17 cellular contexts compared by ENCODE assay signal in genomic region chr9:101376117-101376866, GRCh38. TPM values are rescaled to one million over a fixed set of nuclear protein-coding genes. Genes with fewer than 3 reads are reported as not detected.
DNase-seq lines count a peak whose midpoint lies in the region; ATAC-seq and TF ChIP-seq lines count a peak whose summit lies in the region.
"Had no signal": no experiment of that assay in that cellular context is flagged by ENCODE, and none has a peak within 500 bp of the region (broad histone marks: within the 10 kb centered on the region; RNA-seq: fewer than 3 reads in every experiment).

No MANE protein-coding gene starts in this region.

- H3K79me2 ChIP-seq in PC-9 (ENCODE audit: low read depth) = no peaks in the 10 kb centered on the region

- H3K36me3 ChIP-seq in PC-9 (ENCODE audit: low read depth) = no peaks in the 10 kb centered on the region
- no peaks in the 10 kb centered on the region for H3K36me3 ChIP-seq in ovary

- H3K9me3 ChIP-seq in PC-9 (ENCODE audit: insufficient read depth, low read depth) = no peaks in the 10 kb centered on the region; the same call in 1 of the 2 replicates
- H3K9me3 ChIP-seq in ovary = no peaks in the 10 kb centered on the region
- H3K9me3 ChIP-seq: mucosa of descending colon had no signal

- POLR2A ChIA-PET in PC-9 (lab: Charles Lee; ENCODE audit: unreplicated experiment) = no interaction called here

- TF ChIP-seq EP300 in ovary (IDR thresholded peaks at IDR 0.05) = no peak

- TF ChIP-seq CTCF in PC-9 (conservative IDR thresholded peaks at IDR 0.05) = no peak
- no peak for TF ChIP-seq CTCF in epithelial cell of esophagus (IDR thresholded peaks at IDR 0.05; ENCODE audit: insufficient read depth, low read depth, low read length, missing control alignments)
- no peak for TF ChIP-seq CTCF in omental fat pad (IDR thresholded peaks at IDR 0.05)
- TF ChIP-seq CTCF in ovary (IDR thresholded peaks at IDR 0.05) = no peak

- DNase-seq in COLO829 (ENCODE audit: low spot score) (peak; percentile 77), PC-9 (no peak), epithelial cell of esophagus (ENCODE audit: low read depth) (peak; percentile 50), posterior cingulate gyrus (peak in 9 of 10 donors; percentile 16 to 95 (median 83)), NCI-H1930 (lab: John Stamatoyannopoulos, UW) (no peak), omental fat pad (ENCODE audit: low spot score) (no peak), ovary (no peak)
- DNase-seq: activated CD4-positive, alpha-beta T cell treated with anti-CD3 and anti-CD28 coated beads, Interleukin-2, amount 50 U/mL, for 48 hours; CD4-positive, alpha-beta T cell; GF-D8; mucosa of descending colon; retina; stimulated activated naive CD8-positive, alpha-beta T cell treated with anti-CD3 and anti-CD28 coated beads, Interleukin-15, amount 100 ng/mL, for 72 hours; T-helper 1 cell had no signal

- H3K27ac ChIP-seq in PC-9 (no peak overlapping the region), ovary (no peak overlapping the region)

- BruUV-seq in PC-9 (replicated peaks; lab: Mats Ljungman, UMichigan) = no TSS peak

- no peaks in the 10 kb centered on the region for H3F3A ChIP-seq in PC-9 (ENCODE audit: insufficient read depth, low read depth)

- H3K9me2 ChIP-seq in PC-9 (ENCODE audit: insufficient read depth) = no peaks in the 10 kb centered on the region

- no peaks in the 10 kb centered on the region for H4K20me1 ChIP-seq in PC-9 (ENCODE audit: insufficient read depth)

- H3K4me2 ChIP-seq in PC-9 = peak overlapping the region; percentile 64

- H3K4me1 ChIP-seq in PC-9 (replicated peaks; ENCODE audit: insufficient read depth) (no peaks in the 10 kb centered on the region), ovary (ENCODE audit: insufficient read depth) (no peaks in the 10 kb centered on the region)

- peak overlapping the region; percentile 74 for H2AFZ ChIP-seq in PC-9

- intact Hi-C loops in PC-9 (cut with micrococcal nuclease; ENCODE audit: unreplicated experiment) (no loop called here), posterior cingulate gyrus (cut with DNase I) (no loop called here), ovary (cut with DNase I) (no loop called here)

- ATAC-seq in HG03521 (IDR thresholded peaks at IDR 0.05; ENCODE audit: unreplicated experiment) = no peak
- no peak for ATAC-seq in omental fat pad (ENCODE audit: low FRiP score)
- ATAC-seq: esophagus mucosa; mucosa of descending colon; stimulated activated naive CD8-positive, alpha-beta T cell treated with anti-CD3 and anti-CD28 coated beads, Interleukin-15, amount 100 ng/mL, for 72 hours had no signal

- H3K4me3 ChIP-seq in PC-9 (peak overlapping the region; percentile 43; the same call in 1 of the 2 replicates), epithelial cell of esophagus (ENCODE audit: low read length) (no peak overlapping the region), ovary (no peak overlapping the region)
- H3K4me3 ChIP-seq: mucosa of descending colon had no signal

- no peak for TF ChIP-seq POLR2A in ovary (IDR thresholded peaks at IDR 0.05)

- H3K27me3 ChIP-seq in PC-9 (ENCODE audit: insufficient read depth, low read depth) (no peaks in the 10 kb centered on the region), ovary (no peaks in the 10 kb centered on the region)

- 47 to 54% (median 51%) methylated on average over 6 of the region's 6 CpGs for WGBS in ovary, 3 donors

- CTCF ChIA-PET in PC-9 (lab: Charles Lee) = no interaction called here

RNA-seq across cellular contexts. Expression of gene BAAT, which starts 8.5 kb away (rescaled TPM):
- total RNA-seq in PC-9 (2021) = not detected in 2 replicates
- total RNA-seq in omental fat pad = not detected
- total RNA-seq in ovary = under 1 TPM in 3 of 7 donors, not detected in 4; 0.10 to 0.31 (median 0.12) TPM
- not detected for polyA plus RNA-seq in ovary
- total RNA-seq: CD4-positive, alpha-beta T cell had no signal

RNA-seq across cellular contexts. Expression of gene MRPL50, which starts 22.1 kb away (rescaled TPM):
- total RNA-seq in PC-9 (2021) = 7.6 and 11.9 TPM in 2 replicates
- 10 to 100 TPM in 3 of 4 donors, 1 to 10 TPM in 1; 9.9 to 13.7 (median 12.6) TPM for total RNA-seq in omental fat pad
- total RNA-seq in ovary = 10 to 100 TPM; 13.1 to 16.9 (median 15.2) TPM
- polyA plus RNA-seq in ovary = 10 to 100 TPM in 1 of 2 donors, 1 to 10 TPM in 1; 9.2 to 12.9 TPM

RNA-seq across cellular contexts. Expression of gene ZNF189, which starts 22.4 kb away (rescaled TPM):
- 5.9 and 9.4 TPM in 2 replicates for total RNA-seq in PC-9 (2021)
- total RNA-seq in omental fat pad = 10 to 100 TPM; 17.0 to 29.2 (median 21.0) TPM
- total RNA-seq in ovary = 10 to 100 TPM; 14.9 to 30.5 (median 25.1) TPM
- 10 to 100 TPM; 11.3 to 25.4 TPM for polyA plus RNA-seq in ovary

RNA-seq across cellular contexts. Expression of gene ALDOB, which starts 59.3 kb away (rescaled TPM):
- total RNA-seq in PC-9 (2021) (not detected in 2 replicates), omental fat pad (under 1 TPM in 1 of 4 donors, not detected in 3; 0.38 TPM), ovary (10 to 100 TPM in 1 of 7 donors, 1 to 10 TPM in 2, under 1 TPM in 2, not detected in 2; 0.37 to 14.7 (median 1.0) TPM)
- under 1 TPM; 0.18 to 0.27 TPM for polyA plus RNA-seq in ovary
- total RNA-seq: CD4-positive, alpha-beta T cell; OCI-LY7 had no signal

Comparison
In these comparisons a context has a peak if more than half of its experiments do, and no peak if none do; other contexts are left out.
1. DNase-seq: peak in COLO829 (single experiment), epithelial cell of esophagus (single experiment) and posterior cingulate gyrus (9 of 10); none in PC-9 (0 of 2), NCI-H1930 (0 of 2), omental fat pad (single experiment) and ovary (0 of 5).